Comparison of ENCODE assay signal across 25 cellular contexts in the genomic region with DNA sequence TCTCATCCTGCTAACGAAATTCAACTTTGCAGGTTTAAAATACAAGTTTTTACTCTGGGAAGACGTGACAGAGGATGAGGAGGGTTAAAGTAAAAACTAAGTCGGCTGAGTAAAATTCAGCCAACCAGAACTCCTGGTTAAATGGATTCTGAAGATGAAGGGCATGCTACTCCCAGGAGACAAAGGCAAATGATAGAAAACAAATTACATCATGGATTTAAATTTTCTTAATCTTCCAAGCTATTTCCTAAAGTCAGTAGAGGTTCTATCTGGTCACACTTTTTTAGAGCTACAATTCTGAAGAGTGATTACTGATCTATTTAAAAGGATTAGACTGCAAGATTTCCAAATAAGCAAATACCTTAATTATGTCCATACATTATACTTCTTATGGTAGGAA.
"Had no signal": no experiment of that assay in that cellular context is flagged by ENCODE, and none has a peak within 500 bp of the region (broad histone marks: within the 10 kb centered on the region; RNA-seq: fewer than 3 reads in every experiment).

No MANE protein-coding gene starts in this region.

- H3K27ac Mint-ChIP-seq: activated B cell treated with CpG ODN at 0.5 μM for 24 hours; activated naive CD8-positive, alpha-beta T cell treated with anti-CD3 and anti-CD28 coated beads, Interleukin-2, amount 50 U/mL, for 24 hours; activated T-cell treated with anti-CD3 and anti-CD28 coated beads, Interleukin-2, amount 50 U/mL, for 72 hours; immature natural killer cell; natural killer cell; stimulated activated naive CD8-positive, alpha-beta T cell treated with anti-CD3 and anti-CD28 coated beads, Interleukin-15, Interleukin-2, amounts not matched to agents 100 ng/mL and 50 ng/mL, for 24 hours; T-helper 1 cell treated with Interleukin-12 subunit alpha and Interleukin-12 subunit beta and Interleukin-4 antibody, amounts not matched to agents 30 μg/mL and 1 μg/mL, for 36 hours had no signal

- H3K27me3 Mint-ChIP-seq: activated B cell treated with CpG ODN at 0.5 μM for 24 hours; activated naive CD8-positive, alpha-beta T cell treated with anti-CD3 and anti-CD28 coated beads, Interleukin-2, amount 50 U/mL, for 24 hours; stimulated activated naive CD8-positive, alpha-beta T cell treated with anti-CD3 and anti-CD28 coated beads, Interleukin-15, Interleukin-2, amounts not matched to agents 100 ng/mL and 50 ng/mL, for 24 hours had no signal

- H3K4me3 Mint-ChIP-seq: activated B cell treated with CpG ODN at 0.5 μM for 24 hours; activated naive CD8-positive, alpha-beta T cell treated with anti-CD3 and anti-CD28 coated beads, Interleukin-2, amount 50 U/mL, for 24 hours; activated T-cell treated with anti-CD3 and anti-CD28 coated beads, Interleukin-2, amount 50 U/mL, for 72 hours; immature natural killer cell; mesothelial cell of epicardium; natural killer cell; stimulated activated naive CD8-positive, alpha-beta T cell treated with anti-CD3 and anti-CD28 coated beads, Interleukin-15, Interleukin-2, amounts not matched to agents 100 ng/mL and 50 ng/mL, for 24 hours; T-helper 1 cell treated with Interleukin-12 subunit alpha and Interleukin-12 subunit beta and Interleukin-4 antibody, amounts not matched to agents 30 μg/mL and 1 μg/mL, for 36 hours had no signal

- H3K9me3 Mint-ChIP-seq: activated B cell treated with CpG ODN at 0.5 μM for 24 hours; activated naive CD8-positive, alpha-beta T cell treated with anti-CD3 and anti-CD28 coated beads, Interleukin-2, amount 50 U/mL, for 24 hours; activated T-cell treated with anti-CD3 and anti-CD28 coated beads, Interleukin-2, amount 50 U/mL, for 72 hours; immature natural killer cell; mesothelial cell of epicardium; natural killer cell; stimulated activated naive CD8-positive, alpha-beta T cell treated with anti-CD3 and anti-CD28 coated beads, Interleukin-15, Interleukin-2, amounts not matched to agents 100 ng/mL and 50 ng/mL, for 24 hours; T-helper 1 cell treated with Interleukin-12 subunit alpha and Interleukin-12 subunit beta and Interleukin-4 antibody, amounts not matched to agents 30 μg/mL and 1 μg/mL, for 36 hours had no signal

- H3K4me3 ChIP-seq: left ventricle myocardium inferior, pancreas, psoas muscle, right atrium auricular region, tibial artery had no signal

- H3K27ac ChIP-seq: left ventricle myocardium inferior, pancreas, psoas muscle, right atrium auricular region, tibial artery had no signal

- ATAC-seq: activated naive CD8-positive, alpha-beta T cell treated with anti-CD3 and anti-CD28 coated beads, Interleukin-2, amount 50 U/mL, for 24 hours; activated T-cell treated with anti-CD3 and anti-CD28 coated beads, Interleukin-2, amount 50 U/mL, for 72 hours; natural killer cell; pancreas; psoas muscle had no signal

- FAIRE-seq: pancreas had no signal

- H3K36me3 Mint-ChIP-seq: natural killer cell had no signal

- H3K4me1 ChIP-seq: pancreas had no signal

- DNase-seq: activated B cell treated with CpG ODN at 0.5 μM for 24 hours; activated CD4-positive, alpha-beta T cell treated with anti-CD3 and anti-CD28 coated beads for 4 hours; activated CD4-positive, alpha-beta T cell treated with anti-CD3 and anti-CD28 coated beads, Interleukin-2, amount 50 U/mL, for 48 hours; activated effector memory CD4-positive, alpha-beta T cell treated with anti-CD3 and anti-CD28 coated beads, Interleukin-2, amount 50 U/mL, for 16 hours; activated naive CD4-positive, alpha-beta T cell treated with anti-CD3 and anti-CD28 coated beads, Interleukin-2, amount 50 U/mL, for 16 hours; activated naive CD8-positive, alpha-beta T cell treated with anti-CD3 and anti-CD28 coated beads, Interleukin-2, amount 50 U/mL, for 24 hours; activated T-cell treated with anti-CD3 and anti-CD28 coated beads, Interleukin-2, amount 50 U/mL, for 72 hours; dermis blood vessel endothelial cell; effector CD8-positive, alpha-beta T cell; erythroblast; foreskin fibroblast; immature natural killer cell; left ventricle myocardium inferior; mammary epithelial cell; natural killer cell; pancreas; psoas muscle; stimulated activated CD4-positive, alpha-beta T cell treated with anti-CD3 and anti-CD28 coated beads, Interleukin-4, amount 100 ng/mL, for 24 hours; substantia nigra; T1000; tibial artery had no signal

- H3K27me3 ChIP-seq: pancreas, right atrium auricular region, tibial artery had no signal

- H3K36me3 ChIP-seq: pancreas, right atrium auricular region had no signal

- H3K9me3 ChIP-seq: left ventricle myocardium inferior, pancreas, psoas muscle, right atrium auricular region, tibial artery had no signal
